In genomic region chr16:72469932-72470331, GRCh38 we compare ENCODE assay signal across 12 cellular contexts.
DNase-seq lines count a peak whose midpoint lies in the region.
"Had no signal": no experiment of that assay in that cellular context is flagged by ENCODE, and none has a peak within 500 bp of the region (broad histone marks: within the 10 kb centered on the region; RNA-seq: fewer than 3 reads in every experiment).

No MANE protein-coding gene starts in this region.

- in situ Hi-C loops in SK-MEL-5 (cut with HindIII; ENCODE audit: low pct_unique_long_range_greater_than_20kb, low sequenced_read_pairs) = no loop called here

- peak; percentile 1 for DNase-seq in NCI-H510A treated with DMSO at 0.1 percent for 48 hours (lab: John Stamatoyannopoulos, UW)
- no peak for DNase-seq in NCI-H510A (lab: John Stamatoyannopoulos, UW)
- DNase-seq in SK-MEL-5 (ENCODE audit: low read depth, low spot score) = peak; percentile 85
- DNase-seq in foreskin melanocyte = peak; percentile 42
- no peak for DNase-seq in dedifferentiated amniotic fluid mesenchymal stem cell (ENCODE audit: extremely low spot score)
- no peak for DNase-seq in DMS53 (lab: John Stamatoyannopoulos, UW)
- DNase-seq: ACHN; AML-193; CD4-positive, alpha-beta T cell; DMS79; GDM1; HCEC 1CT had no signal

Comparison
In these comparisons a context has a peak if more than half of its experiments do, and no peak if none do; other contexts are left out.
1. DNase-seq: peak in NCI-H510A treated with DMSO at 0.1 percent for 48 hours (single experiment), SK-MEL-5 (single experiment) and foreskin melanocyte (single experiment); none in NCI-H510A (single experiment), dedifferentiated amniotic fluid mesenchymal stem cell (single experiment) and DMS53 (single experiment).